ENCODE assay signal across 8 cellular contexts in the genomic region with DNA sequence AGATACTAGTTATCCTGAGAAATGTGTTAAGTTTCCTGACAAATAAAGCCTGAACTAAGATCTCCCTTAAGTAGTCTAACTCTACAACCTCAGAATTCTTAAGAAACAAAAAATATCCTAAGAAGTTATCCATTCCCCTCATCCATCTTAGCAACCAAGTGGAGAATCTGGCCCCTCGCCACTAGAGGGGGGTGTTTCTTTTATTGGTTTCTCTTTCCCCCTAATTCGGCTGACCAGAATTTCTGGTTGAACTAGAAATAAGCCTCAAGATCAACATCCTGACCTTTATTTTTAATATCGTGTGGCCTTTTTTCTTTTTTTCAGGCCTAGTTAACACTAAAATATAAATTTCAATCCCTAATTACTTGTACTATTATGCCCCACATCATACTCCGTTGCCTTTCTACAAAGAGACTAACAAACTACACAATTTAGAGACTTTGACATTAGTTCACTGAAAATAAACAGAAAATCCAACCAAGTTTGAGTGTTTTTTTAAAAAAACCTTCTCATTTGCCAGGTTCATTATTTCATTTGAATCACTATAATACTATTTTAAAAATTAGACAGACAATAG. TPM values are rescaled to one million over a fixed set of nuclear protein-coding genes. Genes with fewer than 3 reads are reported as not detected.
DNase-seq lines count a peak whose midpoint lies in the region; ATAC-seq, FAIRE-seq and TF ChIP-seq lines count a peak whose summit lies in the region.

No MANE protein-coding gene starts in this region.

- H3K4me3 ChIP-seq in Caco-2 (ENCODE audit: low read depth, low read length) (no peak overlapping the region), kidney (ENCODE audit: low read length in 2 of 2) (no peak overlapping the region)

- H3K36me3 Mint-ChIP-seq in Caco-2 (ENCODE audit: insufficient read depth, unreplicated experiment) (peaks cover 6% of the 10 kb centered on the region), T-helper 17 cell (ENCODE audit: low read depth) (no peaks in the 10 kb centered on the region), MCF 10A (ENCODE audit: insufficient read depth, unreplicated experiment) (no peaks in the 10 kb centered on the region)

- no peak overlapping the region for H3K9ac ChIP-seq in kidney (ENCODE audit: low read length in 2 of 2)

- ATAC-seq in GM21447 (IDR thresholded peaks at IDR 0.05; ENCODE audit: unreplicated experiment): peak; percentile 55
- ATAC-seq in T-helper 17 cell: peak; percentile 87
- ATAC-seq in GM19324 (IDR thresholded peaks at IDR 0.05; ENCODE audit: low FRiP score, unreplicated experiment): no peak

- H3K9me3 ChIP-seq in Caco-2 (no peaks in the 10 kb centered on the region), T-helper 17 cell (ENCODE audit: control insufficient read depth, low read length, poor library complexity, severe bottlenecking) (no peaks in the 10 kb centered on the region), kidney (ENCODE audit: control insufficient read depth in 1 of 2, low read length in 2 of 2) (no peaks in the 10 kb centered on the region)

- peak; percentile 79 to 81 for TF ChIP-seq CTCF in Caco-2 (IDR thresholded peaks at IDR 0.05; ENCODE audit: insufficient read depth in 1 of 2, low read depth in 1 of 2, low read length in 1 of 2, severe bottlenecking in 1 of 2, unreplicated experiment in 1 of 2)
- TF ChIP-seq CTCF in MCF 10A (IDR thresholded peaks at IDR 0.05; ENCODE audit: unreplicated experiment): peak; percentile 80
- TF ChIP-seq CTCF in kidney (IDR thresholded peaks at IDR 0.05; ENCODE audit: borderline replicate concordance, extremely low read depth, insufficient read depth): peak; percentile 78

- peak; percentile 55 to 83 for DNase-seq in Caco-2
- peak; percentile 85 for DNase-seq in NAMALWA (ENCODE audit: low spot score)
- peak; percentile 38 to 54 (median 43) for DNase-seq in T-helper 17 cell
- DNase-seq in MCF 10A (ENCODE audit: unreplicated experiment): peak; percentile 83
- peak; percentile 63 for DNase-seq in kidney
- DNase-seq in stimulated activated CD4-positive, alpha-beta T cell treated with anti-CD3 and anti-CD28 coated beads, Interleukin-4, amount 100 ng/mL, for 24 hours: peak; percentile 71

- BruUV-seq in Caco-2 (replicated peaks; lab: Mats Ljungman, UMichigan) (no TSS peak), MCF 10A (replicated peaks; lab: Mats Ljungman, UMichigan) (no TSS peak)

- no peaks in the 10 kb centered on the region for H3K27me3 Mint-ChIP-seq in Caco-2 (ENCODE audit: insufficient read depth, unreplicated experiment)
- H3K27me3 Mint-ChIP-seq in T-helper 17 cell: peaks cover 10% of the 10 kb centered on the region
- no peaks in the 10 kb centered on the region for H3K27me3 Mint-ChIP-seq in MCF 10A (ENCODE audit: insufficient read depth, unreplicated experiment)

- FAIRE-seq in kidney (lab: Jason Lieb, UNC): peak; percentile 90

- H3K27ac Mint-ChIP-seq in Caco-2 (ENCODE audit: unreplicated experiment): peak overlapping the region; percentile 15
- peak overlapping the region; percentile 19 for H3K27ac Mint-ChIP-seq in T-helper 17 cell
- H3K27ac Mint-ChIP-seq in MCF 10A (ENCODE audit: low read depth, unreplicated experiment): no peak overlapping the region

- H3K36me3 ChIP-seq in Caco-2 (ENCODE audit: control insufficient read depth, insufficient read depth, low read length) (no peaks in the 10 kb centered on the region), kidney (ENCODE audit: control insufficient read depth in 1 of 2, insufficient read depth in 2 of 2, low read length in 2 of 2) (no peaks in the 10 kb centered on the region)

- H3K4me3 Mint-ChIP-seq in Caco-2 (ENCODE audit: unreplicated experiment) (no peak overlapping the region), T-helper 17 cell (peak overlapping the region; percentile 12), MCF 10A (ENCODE audit: unreplicated experiment) (no peak overlapping the region)

- intact Hi-C loops in Caco-2 (cut with micrococcal nuclease; ENCODE audit: unreplicated experiment) (loop anchor here (1.0 to 5.0 kb wide), 4 partner anchors 13 to 790 kb away; partner anchors contain the start of gene STX17), MCF 10A (cut with micrococcal nuclease) (loop anchor here (5.0 kb wide), 3 partner anchors 205 to 515 kb away; no protein-coding TSS in a partner anchor), kidney (cut with DNase I) (no loop called here)

- H3K9me3 Mint-ChIP-seq in Caco-2 (ENCODE audit: unreplicated experiment) (no peaks in the 10 kb centered on the region), MCF 10A (ENCODE audit: unreplicated experiment) (no peaks in the 10 kb centered on the region)

- H3K27ac ChIP-seq in kidney (ENCODE audit: low read depth in 2 of 2, low read length in 2 of 2): no peak overlapping the region

- POLR2A ChIA-PET in Caco-2 (lab: Charles Lee): no interaction called here
- POLR2A ChIA-PET in MCF 10A (lab: Yijun Ruan, JAX): no interaction called here

- H3K27me3 ChIP-seq in Caco-2 (replicated peaks; ENCODE audit: control insufficient read depth, insufficient read depth, low read length): no peaks in the 10 kb centered on the region

- peaks cover 19% of the 10 kb centered on the region for H3K4me1 Mint-ChIP-seq in Caco-2 (ENCODE audit: low read depth, unreplicated experiment)
- H3K4me1 Mint-ChIP-seq in T-helper 17 cell: peaks cover 6% of the 10 kb centered on the region
- no peaks in the 10 kb centered on the region for H3K4me1 Mint-ChIP-seq in MCF 10A (ENCODE audit: insufficient read depth, unreplicated experiment)

- CTCF ChIA-PET in Caco-2 (lab: Charles Lee) (no interaction called here), MCF 10A (lab: Yijun Ruan, JAX) (no interaction called here)

- H3K4me1 ChIP-seq in Caco-2 (no peaks in the 10 kb centered on the region; the same call in 1 of the 2 replicates), kidney (ENCODE audit: control insufficient read depth in 1 of 2, insufficient read depth in 1 of 2, low read depth in 1 of 2, low read length in 2 of 2) (no peaks in the 10 kb centered on the region)

RNA-seq across cellular contexts. Expression of gene NR4A3, which starts 14.3 kb away (rescaled TPM):
- total RNA-seq in Caco-2 (2022) (0.39 and 0.44 TPM in 2 replicates), T-helper 17 cell (10 to 100 TPM; 48.2 to 51.3 TPM), MCF 10A (2022) (0.16 and 0.25 TPM in 2 replicates), kidney (9.1 TPM)
- polyA plus RNA-seq in kidney (ENCODE audit: insufficient read depth, low read depth, low replicate concordance): 0.34 TPM
